Comparison of ENCODE assay signal across 15 cellular contexts in the genomic region with DNA sequence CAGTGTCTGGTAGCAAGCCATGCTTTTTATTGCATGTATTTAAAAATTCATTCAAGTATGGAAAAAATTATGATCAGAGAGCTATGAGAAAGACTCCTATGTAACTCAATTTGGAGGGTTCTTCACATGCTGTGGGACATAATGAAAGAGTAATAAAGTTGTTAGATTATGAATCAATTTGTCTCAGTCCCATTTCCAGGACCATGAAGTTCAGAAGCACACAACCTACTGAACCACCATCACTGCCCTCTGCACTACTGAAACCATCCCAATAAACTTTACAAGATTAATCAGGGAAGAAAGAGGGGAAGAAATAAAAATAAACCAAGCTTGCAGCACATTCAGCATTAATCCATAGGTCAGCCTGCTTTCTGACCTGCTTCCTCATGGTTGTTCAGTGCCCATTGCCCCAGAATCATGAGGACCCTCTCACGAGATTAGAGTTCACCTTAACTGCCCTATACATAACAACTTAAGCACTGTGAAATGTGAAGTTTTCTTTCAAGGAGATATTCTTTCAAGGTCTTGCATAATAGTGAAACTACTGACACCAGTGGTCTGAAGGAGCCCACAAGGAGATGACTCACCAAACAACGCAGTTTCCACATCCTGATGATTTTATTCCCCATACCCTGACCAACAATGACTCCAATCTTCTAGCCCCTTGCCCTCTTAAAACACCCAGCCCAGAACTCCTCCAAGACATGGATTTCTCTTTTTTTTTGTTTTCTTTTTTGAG.
DNase-seq lines count a peak whose midpoint lies in the region; ATAC-seq and FAIRE-seq lines count a peak whose summit lies in the region.
"Had no signal": no experiment of that assay in that cellular context is flagged by ENCODE, and none has a peak within 500 bp of the region (broad histone marks: within the 10 kb centered on the region; RNA-seq: fewer than 3 reads in every experiment).

No MANE protein-coding gene starts in this region.

- no peaks in the 10 kb centered on the region for H3K9me3 ChIP-seq in small intestine (ENCODE audit: control insufficient read depth, low read depth)

- FAIRE-seq in small intestine (lab: Jason Lieb, UNC), result no peak
- no peak for FAIRE-seq in frontal cortex (lab: Jason Lieb, UNC)
- FAIRE-seq: islet of Langerhans, TTC549 had no signal

- H3K27ac ChIP-seq in small intestine (ENCODE audit: low read depth in 1 of 2, low read length in 1 of 2), result no peak overlapping the region
- H3K27ac ChIP-seq: body of pancreas had no signal

- no peaks in the 10 kb centered on the region for H3K36me3 ChIP-seq in small intestine (ENCODE audit: control insufficient read depth in 2 of 2, insufficient read depth in 2 of 2, low read length in 2 of 2)

- peaks cover 6% of the 10 kb centered on the region for H3K4me1 Mint-ChIP-seq in activated CD4-positive, alpha-beta T cell treated with anti-CD3 and anti-CD28 coated beads for 36 hours
- H3K4me1 Mint-ChIP-seq: stimulated activated naive B cell treated with anti-CD40 and anti-IgM and Interleukin-4, amounts not matched to agents 10 μg/mL and 1 μg/mL and 100 μg/mL, for 72 hours had no signal

- intact Hi-C loops in activated CD4-positive, alpha-beta T cell treated with anti-CD3 and anti-CD28 coated beads for 36 hours (cut with DNase I, micrococcal nuclease), result no loop called here

- CTCF ChIA-PET in activated CD4-positive, alpha-beta T cell treated with anti-CD3 and anti-CD28 coated beads for 36 hours (lab: Charles Lee), result interaction anchor here (0.7 kb wide), 1 partner anchor 56 kb away, joined by 5 read pairs; no protein-coding TSS in a partner anchor

- 41 to 53% (median 50%) methylated on average over 2 of the region's 2 CpGs for WGBS in small intestine, 3 donors

- POLR2A ChIA-PET in activated CD4-positive, alpha-beta T cell treated with anti-CD3 and anti-CD28 coated beads for 36 hours (lab: Charles Lee), result no interaction called here

- H3K4me3 ChIP-seq in small intestine (ENCODE audit: low read depth in 1 of 2, low read length in 2 of 2), result no peak overlapping the region
- H3K4me3 ChIP-seq: body of pancreas had no signal

- no peaks in the 10 kb centered on the region for H3K4me1 ChIP-seq in small intestine (ENCODE audit: control insufficient read depth in 2 of 2, insufficient read depth in 1 of 2, low read depth in 1 of 2, low read length in 1 of 2)
- H3K4me1 ChIP-seq: body of pancreas had no signal

- H3K27me3 ChIP-seq in small intestine (ENCODE audit: control insufficient read depth in 2 of 2, insufficient read depth in 2 of 2, low read length in 2 of 2), result no peaks in the 10 kb centered on the region
- H3K27me3 ChIP-seq: body of pancreas had no signal

- peaks cover 17% of the 10 kb centered on the region for H3K27me3 Mint-ChIP-seq in activated CD4-positive, alpha-beta T cell treated with anti-CD3 and anti-CD28 coated beads for 36 hours

- H3K36me3 Mint-ChIP-seq in activated CD4-positive, alpha-beta T cell treated with anti-CD3 and anti-CD28 coated beads for 36 hours (ENCODE audit: low read depth), result no peaks in the 10 kb centered on the region
- H3K36me3 Mint-ChIP-seq: stimulated activated naive B cell treated with anti-CD40 and anti-IgM and Interleukin-4, amounts not matched to agents 10 μg/mL and 1 μg/mL and 100 μg/mL, for 72 hours had no signal

- H3K4me3 Mint-ChIP-seq in activated CD4-positive, alpha-beta T cell treated with anti-CD3 and anti-CD28 coated beads for 36 hours, result no peak overlapping the region
- H3K4me3 Mint-ChIP-seq: stimulated activated naive B cell treated with anti-CD40 and anti-IgM and Interleukin-4, amounts not matched to agents 10 μg/mL and 1 μg/mL and 100 μg/mL, for 72 hours had no signal

- no peak overlapping the region for H3K27ac Mint-ChIP-seq in activated CD4-positive, alpha-beta T cell treated with anti-CD3 and anti-CD28 coated beads for 36 hours
- H3K27ac Mint-ChIP-seq: stimulated activated naive B cell treated with anti-CD40 and anti-IgM and Interleukin-4, amounts not matched to agents 10 μg/mL and 1 μg/mL and 100 μg/mL, for 72 hours had no signal

- peak; percentile 73 for ATAC-seq in activated CD4-positive, alpha-beta T cell treated with anti-CD3 and anti-CD28 coated beads for 36 hours
- ATAC-seq in GM21576 (IDR thresholded peaks at IDR 0.05; ENCODE audit: unreplicated experiment), result no peak
- ATAC-seq: body of pancreas; stimulated activated naive B cell treated with anti-CD40 and anti-IgM and Interleukin-4, amounts not matched to agents 10 μg/mL and 1 μg/mL and 100 μg/mL, for 72 hours had no signal

- peaks cover 4% of the 10 kb centered on the region for H3K9me3 Mint-ChIP-seq in activated CD4-positive, alpha-beta T cell treated with anti-CD3 and anti-CD28 coated beads for 36 hours (ENCODE audit: low read depth)

- DNase-seq in activated CD4-positive, alpha-beta T cell treated with anti-CD3 and anti-CD28 coated beads for 36 hours, result no peak
- DNase-seq in activated CD4-positive, alpha-beta T cell treated with anti-CD3 and anti-CD28 coated beads for 4 hours, result no peak
- DNase-seq in NOMO-1 treated with dmso at 0.1 percent for 144 hours (lab: John Stamatoyannopoulos, UW; ENCODE audit: unreplicated experiment), result peak; percentile 90
- peak; percentile 1 for DNase-seq in ecto neural progenitor cell (ENCODE audit: low spot score)
- peak; percentile 1 for DNase-seq in small intestine
- DNase-seq in frontal cortex (ENCODE audit: low spot score in 2 of 2), result no peak
- no peak for DNase-seq in GM03348 (ENCODE audit: low spot score)
- DNase-seq: 8988T; NCI-H146; retina; stimulated activated naive B cell treated with anti-CD40 and anti-IgM and Interleukin-4, amounts not matched to agents 10 μg/mL and 1 μg/mL and 100 μg/mL, for 72 hours had no signal

Comparison
In these comparisons a context has a peak if more than half of its experiments do, and no peak if none do; other contexts are left out.
1. DNase-seq: peak in NOMO-1 treated with dmso at 0.1 percent for 144 hours (single experiment), ecto neural progenitor cell (single experiment) and small intestine (single experiment); none in activated CD4-positive, alpha-beta T cell treated with anti-CD3 and anti-CD28 coated beads for 36 hours (single experiment), activated CD4-positive, alpha-beta T cell treated with anti-CD3 and anti-CD28 coated beads for 4 hours (0 of 2), frontal cortex (0 of 2) and GM03348 (single experiment).